In genomic region chrX:75603833-75604232, GRCh38 we compare ENCODE assay signal across 8 cellular contexts.
DNase-seq lines count a peak whose midpoint lies in the region; ATAC-seq, FAIRE-seq and TF ChIP-seq lines count a peak whose summit lies in the region.

No MANE protein-coding gene starts in this region.

- H3K27me3 ChIP-seq in breast epithelium: peaks cover 0 to 28% of the 10 kb centered on the region in 2 donors

- CTCF ChIA-PET in A549 (lab: Yijun Ruan, JAX): interaction anchor here (0.7 kb wide), 1 partner anchor 35 kb away, joined by 4 read pairs; no protein-coding TSS in a partner anchor

- POLR2A ChIA-PET in A549 (lab: Yijun Ruan, JAX): no interaction called here

- no peak overlapping the region for H3K4me2 ChIP-seq in A549

- TF ChIP-seq EP300 in A549 (IDR thresholded peaks at IDR 0.05): no peak

- FAIRE-seq in A549 (lab: Jason Lieb, UNC): no peak

- no peaks in the 10 kb centered on the region for H3K9me3 ChIP-seq in A549
- H3K9me3 ChIP-seq in breast epithelium: peaks cover 4 to 5% of the 10 kb centered on the region in 2 donors

- TF ChIP-seq POLR2A in A549 (IDR thresholded peaks at IDR 0.05; ENCODE audit: low read length) (no peak), breast epithelium (IDR thresholded peaks at IDR 0.05) (no peak)

- ATAC-seq in A549: peak in 1 of 2 experiments; percentile 49; a peak in 1 of 6 replicates
- ATAC-seq in HG03521 (IDR thresholded peaks at IDR 0.05; ENCODE audit: unreplicated experiment): no peak

- intact Hi-C loops in breast epithelium (cut with DNase I; ENCODE audit: low total_unique reads): loop anchor here (5.0 kb wide), 1 partner anchor 313 kb away; no protein-coding TSS in a partner anchor

- DNase-seq in A549 (ENCODE audit: low read depth in 1 of 2, low spot score in 1 of 2): peak; percentile 16 to 36
- no peak for DNase-seq in GM12864 (ENCODE audit: low read depth)
- peak; percentile 20 for DNase-seq in NCI-H2107 treated with DMSO at 0.1 percent for 48 hours (lab: John Stamatoyannopoulos, UW; ENCODE audit: unreplicated experiment)
- no peak for DNase-seq in breast epithelium (ENCODE audit: low spot score in 2 of 2)
- peak; percentile 37 for DNase-seq in medulla oblongata (ENCODE audit: extremely low spot score)
- DNase-seq in NCI-H446 treated with DMSO at 0.1 percent for 48 hours (lab: John Stamatoyannopoulos, UW): no peak
- DNase-seq in GOT3 (lab: John Stamatoyannopoulos, UW): no peak

- peak; percentile 50 to 66; a peak in 4 of 5 replicates for TF ChIP-seq RAD21 in A549 (conservative IDR thresholded peaks at IDR 0.05 in 1 of 2, IDR thresholded peaks at IDR 0.05 in 1 of 2)

- H3K27ac ChIP-seq in A549: no peak overlapping the region
- no peak overlapping the region for H3K27ac ChIP-seq in breast epithelium

- TF ChIP-seq CTCF in A549 (IDR thresholded peaks at IDR 0.05): peak; percentile 39
- peak; percentile 29 for TF ChIP-seq CTCF in GM12864 (IDR thresholded peaks at IDR 0.05; ENCODE audit: low read depth, low read length, missing control alignments)
- TF ChIP-seq CTCF in breast epithelium (IDR thresholded peaks at IDR 0.05): peak; percentile 41 to 53 (median 52)

- H3K4me3 ChIP-seq in A549 (no peak overlapping the region), GM12864 (ENCODE audit: low read depth, low read length) (no peak overlapping the region), breast epithelium (no peak overlapping the region)

- H3K4me1 ChIP-seq in A549 (no peaks in the 10 kb centered on the region), breast epithelium (no peaks in the 10 kb centered on the region)

- no peaks in the 10 kb centered on the region for H3K36me3 ChIP-seq in breast epithelium

TF ChIP-seq in A549, 52 proteins besides CTCF, POLR2A, EP300 and RAD21:
- no peak for TF ChIP-seq RNF2 (IDR thresholded peaks at IDR 0.05; ENCODE audit: borderline replicate concordance, low read depth)
- no peak for TF ChIP-seq GATA3 (IDR thresholded peaks at IDR 0.05; ENCODE audit: borderline replicate concordance)
- 0 out of 3 replicates have a peak, but pooled peaks have one; percentile 20 for TF ChIP-seq SMC3 (IDR thresholded peaks at IDR 0.05)

Comparison
In these comparisons a context has a peak if more than half of its experiments do, and no peak if none do; other contexts are left out.
1. DNase-seq: peak in A549 (2 of 2), NCI-H2107 treated with DMSO at 0.1 percent for 48 hours (single experiment) and medulla oblongata (single experiment); none in GM12864 (single experiment), breast epithelium (0 of 2), NCI-H446 treated with DMSO at 0.1 percent for 48 hours (single experiment) and GOT3 (single experiment).
2. Peak in every context shown above with its lines, with median percentiles within 50 percentile points of each other: CTCF ChIP-seq.